10 cellular contexts compared by ENCODE assay signal in the genomic region with DNA sequence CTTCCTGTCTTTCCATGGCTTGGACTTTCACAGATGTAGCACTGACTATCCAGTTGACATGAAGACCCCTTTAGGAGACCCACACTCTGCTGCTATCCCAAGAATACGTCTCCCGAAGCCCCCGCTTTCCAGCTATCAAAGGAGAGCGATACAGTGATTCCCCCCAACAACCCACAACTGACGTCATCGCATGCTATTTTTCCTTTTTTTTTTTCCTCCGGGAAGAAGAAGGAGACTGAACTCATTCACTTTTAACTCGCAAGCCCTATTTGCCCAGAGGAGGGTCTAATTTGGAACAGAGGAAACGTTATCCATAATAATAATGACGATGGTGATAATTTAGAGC. TPM values are rescaled to one million over a fixed set of nuclear protein-coding genes. Genes with fewer than 3 reads are reported as not detected.
DNase-seq lines count a peak whose midpoint lies in the region; ATAC-seq lines count a peak whose summit lies in the region.
"Had no signal": no experiment of that assay in that cellular context is flagged by ENCODE, and none has a peak within 500 bp of the region (broad histone marks: within the 10 kb centered on the region; RNA-seq: fewer than 3 reads in every experiment).

No MANE protein-coding gene starts in this region.

- peak overlapping the region; percentile 72 for H3K27ac ChIP-seq in rectal smooth muscle tissue (ENCODE audit: low read depth, low read length)

- peaks cover 11% of the 10 kb centered on the region for H3K4me1 Mint-ChIP-seq in activated CD4-positive, alpha-beta T cell treated with anti-CD3 and anti-CD28 coated beads for 36 hours

- no peak for ATAC-seq in HG02588 (IDR thresholded peaks at IDR 0.05; ENCODE audit: unreplicated experiment)
- ATAC-seq in activated CD4-positive, alpha-beta T cell treated with anti-CD3 and anti-CD28 coated beads for 36 hours = no peak
- ATAC-seq: T-helper 17 cell had no signal

- DNase-seq in G401 (ENCODE audit: low spot score) (peak; percentile 18), adipocyte (ENCODE audit: low read depth) (peak; percentile 80), hepatic stellate cell (ENCODE audit: low spot score) (peak; percentile 43), D341Med (ENCODE audit: low spot score) (no peak), COR-L47 (lab: John Stamatoyannopoulos, UW) (no peak)
- DNase-seq in activated CD4-positive, alpha-beta T cell treated with anti-CD3 and anti-CD28 coated beads for 36 hours = no peak
- DNase-seq: activated naive CD4-positive, alpha-beta T cell; T-helper 17 cell had no signal

- H3K9me3 Mint-ChIP-seq in activated CD4-positive, alpha-beta T cell treated with anti-CD3 and anti-CD28 coated beads for 36 hours (ENCODE audit: low read depth) = no peaks in the 10 kb centered on the region

- no peak overlapping the region for H3K27ac Mint-ChIP-seq in activated CD4-positive, alpha-beta T cell treated with anti-CD3 and anti-CD28 coated beads for 36 hours
- H3K27ac Mint-ChIP-seq: T-helper 17 cell had no signal

- H3K27me3 Mint-ChIP-seq in activated CD4-positive, alpha-beta T cell treated with anti-CD3 and anti-CD28 coated beads for 36 hours = peaks cover 69% of the 10 kb centered on the region

- no peaks in the 10 kb centered on the region for H3K9me3 ChIP-seq in adipocyte (ENCODE audit: control insufficient read depth, low read length)

- POLR2A ChIA-PET in activated CD4-positive, alpha-beta T cell treated with anti-CD3 and anti-CD28 coated beads for 36 hours (lab: Charles Lee) = no interaction called here

- H3K4me3 ChIP-seq in adipocyte (ENCODE audit: low read length) (peak overlapping the region; percentile 88), rectal smooth muscle tissue (ENCODE audit: low read length) (peak overlapping the region; percentile 67)

- peak overlapping the region; percentile 94 for H3K9ac ChIP-seq in adipocyte (ENCODE audit: low read length)
- H3K9ac ChIP-seq in rectal smooth muscle tissue (ENCODE audit: low read length) = no peak overlapping the region

- H3K36me3 ChIP-seq in adipocyte (ENCODE audit: control insufficient read depth, insufficient read depth, low read length, severe bottlenecking) = peaks cover 5% of the 10 kb centered on the region
- H3K36me3 ChIP-seq in rectal smooth muscle tissue (ENCODE audit: control insufficient read depth, insufficient read depth, low read length) = no peaks in the 10 kb centered on the region

- H3K4me3 Mint-ChIP-seq in activated CD4-positive, alpha-beta T cell treated with anti-CD3 and anti-CD28 coated beads for 36 hours = no peak overlapping the region

- H3K4me1 ChIP-seq in adipocyte (ENCODE audit: control insufficient read depth, insufficient read depth, low read length) = peaks cover 33% of the 10 kb centered on the region
- no peaks in the 10 kb centered on the region for H3K4me1 ChIP-seq in rectal smooth muscle tissue (ENCODE audit: control insufficient read depth, insufficient read depth, low read length)

- CTCF ChIA-PET in activated CD4-positive, alpha-beta T cell treated with anti-CD3 and anti-CD28 coated beads for 36 hours (lab: Charles Lee) = no interaction called here

- intact Hi-C loops in activated CD4-positive, alpha-beta T cell treated with anti-CD3 and anti-CD28 coated beads for 36 hours (cut with DNase I, micrococcal nuclease) = loop anchor here in 1 of 2 experiments (10.0 kb wide), 1 partner anchor 409 kb away; no protein-coding TSS in a partner anchor

- H3K27me3 ChIP-seq in adipocyte (replicated peaks; ENCODE audit: control insufficient read depth, insufficient read depth, low read length) (no peaks in the 10 kb centered on the region), rectal smooth muscle tissue (ENCODE audit: control insufficient read depth, insufficient read depth, low read length) (peaks cover 9% of the 10 kb centered on the region)

- in situ Hi-C loops in G401 (cut with HindIII; ENCODE audit: low sequenced_read_pairs) = no loop called here

- H3K36me3 Mint-ChIP-seq in activated CD4-positive, alpha-beta T cell treated with anti-CD3 and anti-CD28 coated beads for 36 hours (ENCODE audit: low read depth) = no peaks in the 10 kb centered on the region

RNA-seq across cellular contexts. Expression of a gene that starts 2.1 kb away (rescaled TPM):
- 0.44 and 0.74 TPM in 2 replicates for total RNA-seq in G401 (2014; rRNA removed; shearing (Covaris generic))
- total RNA-seq in activated CD4-positive, alpha-beta T cell treated with anti-CD3 and anti-CD28 coated beads for 36 hours = not detected

Comparison
In these comparisons a context has a peak if more than half of its experiments do, and no peak if none do; other contexts are left out.
1. DNase-seq: peak in G401 (single experiment), adipocyte (single experiment) and hepatic stellate cell (single experiment); none in activated CD4-positive, alpha-beta T cell treated with anti-CD3 and anti-CD28 coated beads for 36 hours (single experiment), D341Med (single experiment) and COR-L47 (single experiment).